24 cellular contexts compared by ENCODE assay signal in the genomic region with DNA sequence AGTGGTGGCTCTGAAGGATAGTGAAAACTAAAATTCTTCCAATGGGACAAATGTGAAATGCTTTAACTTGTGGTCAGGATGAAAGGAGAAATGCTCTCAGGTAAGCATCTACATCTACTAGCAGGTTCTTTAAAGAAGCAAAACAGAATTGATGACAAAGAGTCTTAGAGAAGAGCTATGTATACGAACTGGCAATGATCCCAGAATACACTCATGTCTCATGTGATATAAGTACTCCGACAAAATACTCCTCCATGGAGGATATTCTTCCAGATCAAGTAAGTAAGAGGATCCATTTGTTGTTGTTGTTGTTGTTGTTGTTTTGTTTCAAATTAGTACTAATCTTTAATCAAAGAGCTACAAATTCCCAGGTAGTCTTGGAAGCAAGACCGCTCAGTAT.
DNase-seq lines count a peak whose midpoint lies in the region; ATAC-seq and TF ChIP-seq lines count a peak whose summit lies in the region.
"Had no signal": no experiment of that assay in that cellular context is flagged by ENCODE, and none has a peak within 500 bp of the region (broad histone marks: within the 10 kb centered on the region; RNA-seq: fewer than 3 reads in every experiment).

No MANE protein-coding gene starts in this region.

- H3K79me2 ChIP-seq in SK-N-SH (ENCODE audit: insufficient read depth) = no peaks in the 10 kb centered on the region
- H3K79me2 ChIP-seq: parathyroid adenoma had no signal

- H3K9me2 ChIP-seq in SK-N-SH = no peaks in the 10 kb centered on the region

- H3K9me3 ChIP-seq in SK-N-SH = no peaks in the 10 kb centered on the region
- H3K9me3 ChIP-seq: lower lobe of right lung, MG63, right lobe of liver, SJCRH30 had no signal

- POLR2A ChIA-PET in SK-N-SH (lab: Yijun Ruan, JAX) = no interaction called here

- 79% methylated on average over 3 of the region's 3 CpGs for WGBS in SK-N-SH (ENCODE audit: low lambda C conversion rate)

- no peaks in the 10 kb centered on the region for H3K27me3 ChIP-seq in SK-N-SH (ENCODE audit: insufficient read depth)
- H3K27me3 ChIP-seq: MG63, right lobe of liver, SJCRH30 had no signal

- no peak for ATAC-seq in HG03469 (IDR thresholded peaks at IDR 0.05; ENCODE audit: unreplicated experiment)
- ATAC-seq: activated naive CD8-positive, alpha-beta T cell treated with anti-CD3 and anti-CD28 coated beads, Interleukin-2, amount 50 U/mL, for 24 hours; esophagus mucosa; lower lobe of right lung; right lobe of liver had no signal

- no peak overlapping the region for H2AFZ ChIP-seq in SK-N-SH (ENCODE audit: low read depth)
- H2AFZ ChIP-seq: parathyroid adenoma had no signal

- H3K4me2 ChIP-seq in SK-N-SH = no peak overlapping the region

- TF ChIP-seq EP300 in SK-N-SH (IDR thresholded peaks at IDR 0.05; ENCODE audit: borderline replicate concordance in 1 of 2, low read depth in 1 of 2, low read length in 1 of 2) = no peak

- no peak overlapping the region for H3K4me3 ChIP-seq in SK-N-SH (ENCODE audit: low read depth in 2 of 2, low read length in 1 of 2)
- H3K4me3 ChIP-seq in fibroblast of the aortic adventitia (ENCODE audit: low read depth, low read length) = no peak overlapping the region
- no peak overlapping the region for H3K4me3 ChIP-seq in coronary artery
- H3K4me3 ChIP-seq: lower lobe of right lung, MG63, right lobe of liver, SJCRH30 had no signal

- no peak for TF ChIP-seq RAD21 in SK-N-SH (IDR thresholded peaks at IDR 0.05; ENCODE audit: low read length)

- H3K36me3 ChIP-seq in SK-N-SH (replicated peaks in 1 of 2; ENCODE audit: control insufficient read depth in 1 of 2, insufficient read depth in 2 of 2, low read length in 1 of 2) = no peaks in the 10 kb centered on the region
- H3K36me3 ChIP-seq: lower lobe of right lung, MG63, right lobe of liver, SJCRH30 had no signal

- CTCF ChIA-PET in SK-N-SH (lab: Yijun Ruan, JAX) = interaction anchor here (0.6 to 0.9 kb wide), 2 partner anchors 45 to 296 kb away, joined by 3 read pairs; no protein-coding TSS in a partner anchor

- no peak overlapping the region for H3K9ac ChIP-seq in SK-N-SH
- H3K9ac ChIP-seq: parathyroid adenoma had no signal

- H3F3A ChIP-seq in SK-N-SH (replicated peaks; ENCODE audit: insufficient read depth) = no peaks in the 10 kb centered on the region

- H3K27ac ChIP-seq in SK-N-SH (ENCODE audit: low read depth in 2 of 2, low read length in 1 of 2) (peak overlapping the region in 1 of 2 experiments; percentile 87; a peak in 2 of 4 replicates), coronary artery (no peak overlapping the region)
- H3K27ac ChIP-seq: lower lobe of right lung, parathyroid adenoma, right lobe of liver, SJCRH30 had no signal

- peaks cover 0 to 10% of the 10 kb centered on the region in 2 experiments; a peak in 2 of 4 replicates for H3K4me1 ChIP-seq in SK-N-SH (ENCODE audit: control insufficient read depth in 1 of 2, insufficient read depth in 2 of 2, low read depth in 1 of 2, low read length in 1 of 2)
- H3K4me1 ChIP-seq: lower lobe of right lung, parathyroid adenoma, right lobe of liver, SJCRH30 had no signal

- DNase-seq in DMS153 treated with DMSO at 0.1 percent for 48 hours (lab: John Stamatoyannopoulos, UW; ENCODE audit: unreplicated experiment) = peak; percentile 26
- peak; percentile 51 for DNase-seq in HT1080 (ENCODE audit: low read depth)
- no peak for DNase-seq in SK-N-SH
- peak; percentile 7 for DNase-seq in fibroblast of the aortic adventitia (ENCODE audit: low read depth)
- DNase-seq in coronary artery (ENCODE audit: low spot score) = no peak
- DNase-seq in stimulated activated CD8-positive, alpha-beta memory T cell treated with anti-CD3 and anti-CD28 coated beads, Interleukin-4, amount 100 ng/mL, for 48 hours = no peak
- no peak for DNase-seq in H4 (ENCODE audit: low spot score)
- DNase-seq: activated CD8-positive, alpha-beta memory T cell treated with anti-CD3 and anti-CD28 coated beads for 24 hours; activated gamma-delta T cell treated with Interleukin-2 at 50 U/mL for 16 hours; activated naive CD8-positive, alpha-beta T cell treated with anti-CD3 and anti-CD28 coated beads, Interleukin-2, amount 50 U/mL, for 24 hours; activated T-cell treated with anti-CD3 and anti-CD28 coated beads, Interleukin-2, amount 50 U/mL, for 24 hours; CD4-positive, alpha-beta T cell; DMS 273 treated with DMSO at 0.1 percent for 48 hours; effector memory CD4-positive, alpha-beta T cell; HFFc6; lower lobe of right lung; MG63; NCI-H1436; right lobe of liver; SJCRH30; trophoblast cell had no signal

- TF ChIP-seq CTCF in SK-N-SH (IDR thresholded peaks at IDR 0.05) (no peak), fibroblast of the aortic adventitia (IDR thresholded peaks at IDR 0.05; ENCODE audit: insufficient read depth, low read length) (no peak), coronary artery (IDR thresholded peaks at IDR 0.05) (no peak)

- no peaks in the 10 kb centered on the region for H4K20me1 ChIP-seq in SK-N-SH (ENCODE audit: insufficient read depth)

TF ChIP-seq in SK-N-SH, 30 proteins besides CTCF, POLR2A, EP300 and RAD21:
- no peak for TF ChIP-seq FOXJ3 (CRISPR knock-in tag; IDR thresholded peaks at IDR 0.05)
- TF ChIP-seq, protein P1, sequence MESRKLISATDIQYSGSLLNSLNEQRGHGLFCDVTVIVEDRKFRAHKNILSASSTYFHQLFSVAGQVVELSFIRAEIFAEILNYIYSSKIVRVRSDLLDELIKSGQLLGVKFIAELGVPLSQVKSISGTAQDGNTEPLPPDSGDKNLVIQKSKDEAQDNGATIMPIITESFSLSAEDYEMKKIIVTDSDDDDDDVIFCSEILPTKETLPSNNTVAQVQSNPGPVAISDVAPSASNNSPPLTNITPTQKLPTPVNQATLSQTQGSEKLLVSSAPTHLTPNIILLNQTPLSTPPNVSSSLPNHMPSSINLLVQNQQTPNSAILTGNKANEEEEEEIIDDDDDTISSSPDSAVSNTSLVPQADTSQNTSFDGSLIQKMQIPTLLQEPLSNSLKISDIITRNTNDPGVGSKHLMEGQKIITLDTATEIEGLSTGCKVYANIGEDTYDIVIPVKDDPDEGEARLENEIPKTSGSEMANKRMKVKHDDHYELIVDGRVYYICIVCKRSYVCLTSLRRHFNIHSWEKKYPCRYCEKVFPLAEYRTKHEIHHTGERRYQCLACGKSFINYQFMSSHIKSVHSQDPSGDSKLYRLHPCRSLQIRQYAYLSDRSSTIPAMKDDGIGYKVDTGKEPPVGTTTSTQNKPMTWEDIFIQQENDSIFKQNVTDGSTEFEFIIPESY (IDR thresholded peaks at IDR 0.05; ENCODE audit: borderline replicate concordance, low read depth) = no peak
- 0 out of 2 replicates have a peak, but pooled peaks have one; percentile 16 for TF ChIP-seq NFIC (IDR thresholded peaks at IDR 0.05; ENCODE audit: borderline replicate concordance)

Comparison
In these comparisons a context has a peak if more than half of its experiments do, and no peak if none do; other contexts are left out.
1. DNase-seq: peak in DMS153 treated with DMSO at 0.1 percent for 48 hours (single experiment), HT1080 (single experiment) and fibroblast of the aortic adventitia (single experiment); none in SK-N-SH (single experiment), coronary artery (single experiment), stimulated activated CD8-positive, alpha-beta memory T cell treated with anti-CD3 and anti-CD28 coated beads, Interleukin-4, amount 100 ng/mL, for 48 hours (single experiment) and H4 (single experiment).